23 cellular contexts compared by ENCODE assay signal in the genomic region with DNA sequence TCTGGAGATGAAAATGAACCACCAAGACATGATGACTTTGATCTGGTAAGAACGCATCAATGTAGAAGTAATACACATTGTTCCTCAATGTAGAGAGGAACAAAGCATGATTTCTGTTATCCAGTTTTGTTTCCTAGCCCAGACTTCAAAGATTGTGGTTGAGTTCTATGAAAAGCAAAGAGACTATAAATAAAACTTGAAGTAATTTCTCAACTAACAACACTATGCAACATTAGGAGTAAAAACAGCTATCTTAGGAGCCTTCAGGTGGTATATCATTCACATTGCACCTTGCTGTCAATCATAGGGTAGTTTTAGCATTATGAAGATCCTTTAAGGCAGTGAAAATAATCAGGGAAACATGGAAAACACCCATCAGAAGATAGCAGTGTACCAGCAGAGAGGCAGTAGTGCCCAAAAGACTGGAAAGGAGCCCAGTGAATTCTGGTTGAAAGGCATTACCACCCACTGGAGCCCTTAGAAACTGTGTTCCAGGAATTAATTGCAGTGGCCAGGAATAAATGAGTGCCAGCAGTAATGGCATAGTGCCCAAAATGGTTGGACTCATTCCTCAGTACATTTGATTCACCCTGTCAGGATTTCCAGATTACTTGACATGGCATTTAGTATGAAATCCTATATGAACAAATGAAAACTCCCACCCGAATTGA.
DNase-seq lines count a peak whose midpoint lies in the region; ATAC-seq and TF ChIP-seq lines count a peak whose summit lies in the region.
"Had no signal": no experiment of that assay in that cellular context is flagged by ENCODE, and none has a peak within 500 bp of the region (broad histone marks: within the 10 kb centered on the region; RNA-seq: fewer than 3 reads in every experiment).

No MANE protein-coding gene starts in this region.

- 37 to 58% methylated on average over 2 of the region's 2 CpGs for WGBS in heart right ventricle, 2 donors

- H3K4me1 ChIP-seq in heart right ventricle = no peaks in the 10 kb centered on the region
- H3K4me1 ChIP-seq: adrenal gland, esophagus muscularis mucosa, HAP-1, lower lobe of right lung, sigmoid colon had no signal

- H3K27ac ChIP-seq in heart right ventricle = peak overlapping the region in 3 of 10 donors; percentile 27 to 54 (median 43)
- H3K27ac ChIP-seq: adrenal gland, esophagus muscularis mucosa, KMS-11, lower lobe of right lung, sigmoid colon had no signal

- H3K27me3 ChIP-seq in MG63 (no peaks in the 10 kb centered on the region), heart right ventricle (no peaks in the 10 kb centered on the region)
- H3K27me3 ChIP-seq: adrenal gland, esophagus muscularis mucosa, sigmoid colon had no signal

- no peaks in the 10 kb centered on the region for H3K36me3 ChIP-seq in MG63
- H3K36me3 ChIP-seq in heart right ventricle = no peaks in the 10 kb centered on the region
- H3K36me3 ChIP-seq: adrenal gland, esophagus muscularis mucosa, HAP-1, lower lobe of right lung, sigmoid colon had no signal

- peak; percentile 4 for DNase-seq in G401 (ENCODE audit: low spot score)
- DNase-seq in GM20000 (ENCODE audit: low spot score) = peak; percentile 24
- DNase-seq in MG63 = peak; percentile 3
- peak in 1 of 2 donors; percentile 42 for DNase-seq in heart right ventricle
- no peak for DNase-seq in NK-92 treated with Interleukin-12 subunit alpha and Interleukin-12 subunit beta, amount 100 ng/mL, for 24 hours (lab: John Stamatoyannopoulos, UW)
- DNase-seq in stimulated activated naive CD4-positive, alpha-beta T cell (lab: John Stamatoyannopoulos, UW) = no peak
- DNase-seq: activated CD4-positive, alpha-beta T cell treated with anti-CD3 and anti-CD28 coated beads, Interleukin-2, amount 10 ng/mL, durations not matched to agents 7 days and 5 days; activated CD8-positive, alpha-beta memory T cell treated with anti-CD3 and anti-CD28 coated beads, Interleukin-2, amount 50 U/mL, for 48 hours; activated gamma-delta T cell; adrenal gland; effector CD4-positive, alpha-beta T cell; lower lobe of right lung; NCI-H2227 treated with DMSO at 0.1 percent for 48 hours; nucleus accumbens; SHP77; sigmoid colon; stimulated activated CD4-positive, alpha-beta T cell treated with anti-CD3 and anti-CD28 coated beads, Interleukin-1b, Interleukin-23, amount 100 ng/mL, for 48 hours; stimulated activated naive CD8-positive, alpha-beta T cell treated with anti-CD3 and anti-CD28 coated beads, Interleukin-15, amount 100 ng/mL, for 72 hours; T-cell had no signal

- in situ Hi-C loops in G401 (cut with HindIII; ENCODE audit: low sequenced_read_pairs) = no loop called here

- no peaks in the 10 kb centered on the region for H3K9me3 ChIP-seq in MG63
- H3K9me3 ChIP-seq in heart right ventricle = peaks cover 0 to 8% (median 0%) of the 10 kb centered on the region in 11 donors
- H3K9me3 ChIP-seq: adrenal gland, esophagus muscularis mucosa, HAP-1, lower lobe of right lung, sigmoid colon had no signal

- TF ChIP-seq CTCF in GM20000 (IDR thresholded peaks at IDR 0.05; ENCODE audit: extremely low read depth, missing control alignments) (no peak), heart right ventricle (IDR thresholded peaks at IDR 0.05) (no peak)

- no peak overlapping the region for H3K4me3 ChIP-seq in MG63
- no peak overlapping the region for H3K4me3 ChIP-seq in heart right ventricle
- H3K4me3 ChIP-seq: adrenal gland, esophagus muscularis mucosa, HAP-1, lower lobe of right lung, sigmoid colon had no signal

- intact Hi-C loops in heart right ventricle (cut with DNase I) = no loop called here

- ATAC-seq in heart right ventricle = peak; percentile 43 to 98 (median 92)
- ATAC-seq in GM18909 (IDR thresholded peaks at IDR 0.05; ENCODE audit: poor library complexity, unreplicated experiment) = no peak
- ATAC-seq: lower lobe of right lung; stimulated activated naive CD8-positive, alpha-beta T cell treated with anti-CD3 and anti-CD28 coated beads, Interleukin-15, amount 100 ng/mL, for 72 hours; T-cell had no signal

Comparison
In these comparisons a context has a peak if more than half of its experiments do, and no peak if none do; other contexts are left out.
1. DNase-seq: peak in G401 (single experiment), GM20000 (single experiment) and MG63 (single experiment); none in NK-92 treated with Interleukin-12 subunit alpha and Interleukin-12 subunit beta, amount 100 ng/mL, for 24 hours (single experiment) and stimulated activated naive CD4-positive, alpha-beta T cell (0 of 6).